In the genomic region with DNA sequence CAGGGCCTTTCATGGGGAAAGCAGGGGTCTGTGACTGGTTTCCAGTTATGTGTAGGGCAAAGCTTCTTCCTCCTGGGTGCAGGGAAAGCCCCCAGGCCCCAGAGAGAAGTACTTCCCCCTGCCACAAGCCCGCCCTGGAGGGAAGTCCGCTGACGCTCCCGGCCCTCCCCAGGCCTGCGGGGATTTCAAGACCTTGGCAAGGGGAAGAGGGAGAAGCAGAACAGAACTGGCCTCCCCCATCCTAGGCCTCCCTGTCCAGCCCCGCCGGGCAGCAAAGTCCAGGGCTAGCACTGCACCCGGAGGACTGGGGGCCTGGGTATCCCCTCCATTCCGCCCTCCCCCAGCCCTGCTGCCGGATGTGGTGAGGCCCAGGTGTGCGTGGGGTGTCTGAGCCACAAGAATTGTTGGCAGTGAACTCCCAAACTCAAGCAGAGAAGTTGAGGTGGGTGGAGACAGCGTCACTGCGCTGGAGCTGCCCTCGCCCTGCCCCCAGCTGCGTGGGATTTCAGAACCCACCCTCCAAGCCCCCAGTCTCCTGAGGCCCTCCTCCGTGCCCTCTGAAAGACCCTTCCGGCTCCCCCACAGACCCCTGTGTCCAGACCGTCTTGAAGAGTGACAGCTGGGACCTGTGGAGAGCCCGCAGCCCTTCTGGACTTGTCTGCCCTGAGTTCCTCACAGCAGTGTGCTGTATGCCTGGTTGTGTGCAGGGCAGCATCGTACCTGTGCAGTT, we compare ENCODE assay signal across 1 cellular context.
TF ChIP-seq lines count a peak whose summit lies in the region.

No MANE protein-coding gene starts in this region.

TF ChIP-seq in GM12878, 131 proteins besides CTCF, POLR2A, EP300 and RAD21 (continued from another document):
- TF ChIP-seq POU2F2 (IDR thresholded peaks at IDR 0.05; ENCODE audit: borderline replicate concordance, low read depth, low read length) (peak; percentile 82; the same call in 2 of the 3 replicates), EGR1 (IDR thresholded peaks at IDR 0.05; ENCODE audit: borderline replicate concordance in 1 of 2, low read depth in 2 of 2, low read length in 2 of 2) (peak in 1 of 2 experiments; percentile 91; a peak in 2 of 3 replicates), SMAD5 (IDR thresholded peaks at IDR 0.05; ENCODE audit: low read depth) (no peak; the same call in 1 of the 2 replicates), ZBTB40 (IDR thresholded peaks at IDR 0.05; ENCODE audit: borderline replicate concordance) (peak; percentile 82; the same call in 1 of the 2 replicates), SIN3A (IDR thresholded peaks at IDR 0.05; ENCODE audit: low read depth, low read length) (no peak), CBFB (IDR thresholded peaks at IDR 0.05; ENCODE audit: low read depth) (peak; percentile 98), RB1 (IDR thresholded peaks at IDR 0.05; ENCODE audit: borderline replicate concordance) (peak; percentile 18; the same call in 1 of the 2 replicates), ZNF24 (IDR thresholded peaks at IDR 0.05) (peak; percentile 25; the same call in 1 of the 2 replicates), WRNIP1 (IDR thresholded peaks at IDR 0.05; ENCODE audit: borderline replicate concordance, low read depth, low read length) (no peak), SP1 (IDR thresholded peaks at IDR 0.05; ENCODE audit: low read depth, low read length) (peak; percentile 93), NBN (IDR thresholded peaks at IDR 0.05) (peak; percentile 94), LARP7 (IDR thresholded peaks at IDR 0.05) (peak; percentile 25; the same call in 1 of the 2 replicates), MXI1 (IDR thresholded peaks at IDR 0.05; ENCODE audit: low read depth, low read length) (peak; percentile 37; the same call in 1 of the 2 replicates), PAX5 (IDR thresholded peaks at IDR 0.05; ENCODE audit: borderline replicate concordance, low read depth, low read length) (peak; percentile 90), NFYA (IDR thresholded peaks at IDR 0.05; ENCODE audit: borderline replicate concordance, low read depth, low read length) (no peak), MTA2 (IDR thresholded peaks at IDR 0.05; ENCODE audit: low read depth) (peak; percentile 86), YY1 (IDR thresholded peaks at IDR 0.05; ENCODE audit: low read depth, low read length) (peak; percentile 59; the same call in 1 of the 2 replicates), SPI1 (IDR thresholded peaks at IDR 0.05; ENCODE audit: borderline replicate concordance, insufficient read depth, low read depth, low read length) (peak; percentile 83; the same call in 1 of the 2 replicates), POLR2AphosphoS2 (IDR thresholded peaks at IDR 0.05; ENCODE audit: low read depth, low read length) (peak; percentile 80), EZH2 (IDR thresholded peaks at IDR 0.05; ENCODE audit: borderline replicate concordance, control insufficient read depth, low read depth, low read length) (no peak), ZNF217 (IDR thresholded peaks at IDR 0.05) (no peak), RCOR1 (conservative IDR thresholded peaks at IDR 0.05; ENCODE audit: low read depth, low read length) (no peak), CHD2 (IDR thresholded peaks at IDR 0.05; ENCODE audit: borderline replicate concordance, low read depth, low read length) (peak; percentile 91), MEF2A (IDR thresholded peaks at IDR 0.05; ENCODE audit: insufficient read depth, low read depth, low read length) (peak; percentile 82), TBL1XR1 (IDR thresholded peaks at IDR 0.05; ENCODE audit: low read depth, low read length) (peak; percentile 92), TAF1 (IDR thresholded peaks at IDR 0.05; ENCODE audit: borderline replicate concordance, low read depth, low read length) (peak; percentile 41; the same call in 1 of the 2 replicates), TCF12 (IDR thresholded peaks at IDR 0.05; ENCODE audit: low read depth, low read length) (peak; percentile 99), HDGF (IDR thresholded peaks at IDR 0.05) (peak; percentile 81; the same call in 1 of the 2 replicates), GATAD2B (conservative IDR thresholded peaks at IDR 0.05; ENCODE audit: low read depth) (peak; percentile 95), SMC3 (IDR thresholded peaks at IDR 0.05; ENCODE audit: borderline replicate concordance, low read length) (peak; percentile 1; the same call in 1 of the 2 replicates), CREM (IDR thresholded peaks at IDR 0.05; ENCODE audit: low read depth) (peak; percentile 90), ZNF384 (IDR thresholded peaks at IDR 0.05; ENCODE audit: borderline replicate concordance, low read depth, low read length) (0 out of 2 replicates have a peak, but pooled peaks have one; percentile 25), SRF (IDR thresholded peaks at IDR 0.05; ENCODE audit: low read depth in 2 of 2, low read length in 2 of 2) (0 out of 4 replicates have a peak, but pooled peaks of 1 of the 2 experiments have one; percentile 5), IKZF2 (IDR thresholded peaks at IDR 0.05) (peak; percentile 95 to 97), E4F1 (IDR thresholded peaks at IDR 0.05; ENCODE audit: borderline replicate concordance, partially characterized antibody) (peak; percentile 25), TCF3 (IDR thresholded peaks at IDR 0.05; ENCODE audit: borderline replicate concordance, insufficient read depth, low read depth, low read length) (peak; percentile 100), BCL11A (IDR thresholded peaks at IDR 0.05; ENCODE audit: low read depth, low read length) (peak; percentile 83), ESRRA (IDR thresholded peaks at IDR 0.05; ENCODE audit: low read length) (peak; percentile 61; the same call in 1 of the 2 replicates), RELA (IDR thresholded peaks at IDR 0.05; ENCODE audit: borderline replicate concordance, partially characterized antibody) (peak; percentile 98), EED (IDR thresholded peaks at IDR 0.05; ENCODE audit: low read depth) (peak; percentile 95), RELB (IDR thresholded peaks at IDR 0.05; ENCODE audit: low read depth) (peak; percentile 97), BHLHE40 (IDR thresholded peaks at IDR 0.05; ENCODE audit: borderline replicate concordance in 1 of 2, low read depth in 2 of 2, low read length in 1 of 2) (peak; percentile 80 to 90), ATF7 (IDR thresholded peaks at IDR 0.05; ENCODE audit: low read depth) (peak; percentile 77; the same call in 1 of the 2 replicates)
- TF ChIP-seq, protein P1, sequence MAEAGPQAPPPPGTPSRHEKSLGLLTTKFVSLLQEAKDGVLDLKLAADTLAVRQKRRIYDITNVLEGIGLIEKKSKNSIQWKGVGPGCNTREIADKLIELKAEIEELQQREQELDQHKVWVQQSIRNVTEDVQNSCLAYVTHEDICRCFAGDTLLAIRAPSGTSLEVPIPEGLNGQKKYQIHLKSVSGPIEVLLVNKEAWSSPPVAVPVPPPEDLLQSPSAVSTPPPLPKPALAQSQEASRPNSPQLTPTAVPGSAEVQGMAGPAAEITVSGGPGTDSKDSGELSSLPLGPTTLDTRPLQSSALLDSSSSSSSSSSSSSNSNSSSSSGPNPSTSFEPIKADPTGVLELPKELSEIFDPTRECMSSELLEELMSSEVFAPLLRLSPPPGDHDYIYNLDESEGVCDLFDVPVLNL (IDR thresholded peaks at IDR 0.05; ENCODE audit: low read depth, low read length) = no peak
- TF ChIP-seq, protein P2, sequence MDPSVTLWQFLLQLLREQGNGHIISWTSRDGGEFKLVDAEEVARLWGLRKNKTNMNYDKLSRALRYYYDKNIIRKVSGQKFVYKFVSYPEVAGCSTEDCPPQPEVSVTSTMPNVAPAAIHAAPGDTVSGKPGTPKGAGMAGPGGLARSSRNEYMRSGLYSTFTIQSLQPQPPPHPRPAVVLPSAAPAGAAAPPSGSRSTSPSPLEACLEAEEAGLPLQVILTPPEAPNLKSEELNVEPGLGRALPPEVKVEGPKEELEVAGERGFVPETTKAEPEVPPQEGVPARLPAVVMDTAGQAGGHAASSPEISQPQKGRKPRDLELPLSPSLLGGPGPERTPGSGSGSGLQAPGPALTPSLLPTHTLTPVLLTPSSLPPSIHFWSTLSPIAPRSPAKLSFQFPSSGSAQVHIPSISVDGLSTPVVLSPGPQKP (IDR thresholded peaks at IDR 0.05; ENCODE audit: low read depth, low read length) = peak; percentile 46; the same call in 1 of the 2 replicates
- TF ChIP-seq, protein P3, sequence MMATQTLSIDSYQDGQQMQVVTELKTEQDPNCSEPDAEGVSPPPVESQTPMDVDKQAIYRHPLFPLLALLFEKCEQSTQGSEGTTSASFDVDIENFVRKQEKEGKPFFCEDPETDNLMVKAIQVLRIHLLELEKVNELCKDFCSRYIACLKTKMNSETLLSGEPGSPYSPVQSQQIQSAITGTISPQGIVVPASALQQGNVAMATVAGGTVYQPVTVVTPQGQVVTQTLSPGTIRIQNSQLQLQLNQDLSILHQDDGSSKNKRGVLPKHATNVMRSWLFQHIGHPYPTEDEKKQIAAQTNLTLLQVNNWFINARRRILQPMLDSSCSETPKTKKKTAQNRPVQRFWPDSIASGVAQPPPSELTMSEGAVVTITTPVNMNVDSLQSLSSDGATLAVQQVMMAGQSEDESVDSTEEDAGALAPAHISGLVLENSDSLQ (IDR thresholded peaks at IDR 0.05) = peak; percentile 87
- TF ChIP-seq, protein P4, sequence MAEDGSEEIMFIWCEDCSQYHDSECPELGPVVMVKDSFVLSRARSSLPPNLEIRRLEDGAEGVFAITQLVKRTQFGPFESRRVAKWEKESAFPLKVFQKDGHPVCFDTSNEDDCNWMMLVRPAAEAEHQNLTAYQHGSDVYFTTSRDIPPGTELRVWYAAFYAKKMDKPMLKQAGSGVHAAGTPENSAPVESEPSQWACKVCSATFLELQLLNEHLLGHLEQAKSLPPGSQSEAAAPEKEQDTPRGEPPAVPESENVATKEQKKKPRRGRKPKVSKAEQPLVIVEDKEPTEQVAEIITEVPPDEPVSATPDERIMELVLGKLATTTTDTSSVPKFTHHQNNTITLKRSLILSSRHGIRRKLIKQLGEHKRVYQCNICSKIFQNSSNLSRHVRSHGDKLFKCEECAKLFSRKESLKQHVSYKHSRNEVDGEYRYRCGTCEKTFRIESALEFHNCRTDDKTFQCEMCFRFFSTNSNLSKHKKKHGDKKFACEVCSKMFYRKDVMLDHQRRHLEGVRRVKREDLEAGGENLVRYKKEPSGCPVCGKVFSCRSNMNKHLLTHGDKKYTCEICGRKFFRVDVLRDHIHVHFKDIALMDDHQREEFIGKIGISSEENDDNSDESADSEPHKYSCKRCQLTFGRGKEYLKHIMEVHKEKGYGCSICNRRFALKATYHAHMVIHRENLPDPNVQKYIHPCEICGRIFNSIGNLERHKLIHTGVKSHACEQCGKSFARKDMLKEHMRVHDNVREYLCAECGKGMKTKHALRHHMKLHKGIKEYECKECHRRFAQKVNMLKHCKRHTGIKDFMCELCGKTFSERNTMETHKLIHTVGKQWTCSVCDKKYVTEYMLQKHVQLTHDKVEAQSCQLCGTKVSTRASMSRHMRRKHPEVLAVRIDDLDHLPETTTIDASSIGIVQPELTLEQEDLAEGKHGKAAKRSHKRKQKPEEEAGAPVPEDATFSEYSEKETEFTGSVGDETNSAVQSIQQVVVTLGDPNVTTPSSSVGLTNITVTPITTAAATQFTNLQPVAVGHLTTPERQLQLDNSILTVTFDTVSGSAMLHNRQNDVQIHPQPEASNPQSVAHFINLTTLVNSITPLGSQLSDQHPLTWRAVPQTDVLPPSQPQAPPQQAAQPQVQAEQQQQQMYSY (CRISPR knock-in tag; IDR thresholded peaks at IDR 0.05) = no peak
